ENCODE assay signal across 2 cellular contexts in genomic region chr3:52281980-52282801, GRCh38.
TF ChIP-seq lines count a peak whose summit lies in the region.

No MANE protein-coding gene starts in this region.

TF ChIP-seq in liver, 16 proteins besides CTCF, POLR2A, EP300 and RAD21:
- TF ChIP-seq REST (IDR thresholded peaks at IDR 0.05) (no peak), RXRA (IDR thresholded peaks at IDR 0.05) (peak in 1 of 2 donors; percentile 17), MAX (IDR thresholded peaks at IDR 0.05) (no peak), HNF4A (conservative IDR thresholded peaks at IDR 0.05) (peak; percentile 27 to 51), SP1 (IDR thresholded peaks at IDR 0.05) (no peak)

TF ChIP-seq in GM23338, 12 proteins besides CTCF, POLR2A, EP300 and RAD21:
- TF ChIP-seq JUNB (IDR thresholded peaks at IDR 0.05; ENCODE audit: unreplicated experiment) (no peak), POLR2AphosphoS5 (IDR thresholded peaks at IDR 0.05; ENCODE audit: low read depth) (no peak), CREB1 (CRISPR knock-in tag; IDR thresholded peaks at IDR 0.05; ENCODE audit: low read depth) (no peak), REST (IDR thresholded peaks at IDR 0.05; ENCODE audit: unreplicated experiment) (no peak), ZNF331 (CRISPR knock-in tag; IDR thresholded peaks at IDR 0.05; ENCODE audit: low read depth) (no peak), EZH2phosphoT487 (IDR thresholded peaks at IDR 0.05; ENCODE audit: unreplicated experiment) (no peak), ZNF114 (CRISPR knock-in tag; IDR thresholded peaks at IDR 0.05) (no peak), ETS1 (IDR thresholded peaks at IDR 0.05) (no peak), EZH2 (IDR thresholded peaks at IDR 0.05; ENCODE audit: low read depth, unreplicated experiment) (no peak), STAT1 (IDR thresholded peaks at IDR 0.05; ENCODE audit: unreplicated experiment) (no peak), NANOG (IDR thresholded peaks at IDR 0.05; ENCODE audit: borderline replicate concordance) (no peak), ZNF462 (CRISPR knock-in tag; IDR thresholded peaks at IDR 0.05) (no peak)
